Comparison of ENCODE assay signal across 1 cellular context in genomic region chr15:65401607-65402240, GRCh38.
A peak's percentile ranks its signal among the peaks of the same experiment; 100 is the strongest.
TF ChIP-seq lines count a peak whose summit lies in the region.

No MANE protein-coding gene starts in this region.

TF ChIP-seq in K562, 482 proteins besides CTCF, POLR2A, EP300 and RAD21:
- TF ChIP-seq HBP1 (CRISPR knock-in tag; IDR thresholded peaks at IDR 0.05), result no peak
- TF ChIP-seq STAG1 (CRISPR knock-in tag; IDR thresholded peaks at IDR 0.05; ENCODE audit: borderline replicate concordance), result no peak
- TF ChIP-seq EGR1 (conservative IDR thresholded peaks at IDR 0.05), result peak; percentile 72
- no peak for TF ChIP-seq KHSRP (IDR thresholded peaks at IDR 0.05)
- TF ChIP-seq KDM5B (IDR thresholded peaks at IDR 0.05; ENCODE audit: insufficient replicate concordance, low read depth, low read length), result no peak
- no peak for TF ChIP-seq TCF7L2 (IDR thresholded peaks at IDR 0.05; ENCODE audit: low read depth, low read length)
- TF ChIP-seq DMBX1 (CRISPR knock-in tag; IDR thresholded peaks at IDR 0.05; ENCODE audit: borderline replicate concordance), result no peak
